10 cellular contexts compared by ENCODE assay signal in the genomic region with DNA sequence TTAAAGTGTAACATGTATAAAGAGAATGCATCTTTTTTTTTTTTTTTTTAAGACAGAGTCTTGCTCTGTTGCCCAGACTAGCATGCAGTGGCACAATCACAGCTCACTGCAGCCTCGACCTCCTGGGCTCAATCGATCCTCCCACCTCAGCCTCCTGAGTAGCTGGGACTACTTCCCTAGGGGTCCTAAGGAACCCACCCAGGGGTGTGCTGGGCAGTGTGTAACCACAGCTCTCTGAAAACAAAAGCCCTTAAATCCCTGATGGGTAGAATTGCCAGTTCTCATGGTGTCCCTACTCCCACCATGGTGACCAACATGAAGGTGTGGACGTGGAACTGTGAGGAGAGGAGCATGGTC.
DNase-seq lines count a peak whose midpoint lies in the region; ATAC-seq lines count a peak whose summit lies in the region.
"Had no signal": no experiment of that assay in that cellular context is flagged by ENCODE, and none has a peak within 500 bp of the region (broad histone marks: within the 10 kb centered on the region; RNA-seq: fewer than 3 reads in every experiment).

No MANE protein-coding gene starts in this region.

- peak overlapping the region; percentile 6 for H2BK12ac ChIP-seq in trophoblast cell (ENCODE audit: low read length)

- H3K9me3 ChIP-seq in SJSA1 (replicated peaks), result no peaks in the 10 kb centered on the region
- no peaks in the 10 kb centered on the region for H3K9me3 ChIP-seq in trophoblast cell (ENCODE audit: insufficient read depth, low read depth, low read length)
- H3K9me3 ChIP-seq: ascending aorta had no signal

- H2AFZ ChIP-seq in trophoblast cell (ENCODE audit: insufficient read depth, low read length, poor library complexity), result no peak overlapping the region

- ATAC-seq in GM18870 (IDR thresholded peaks at IDR 0.05; ENCODE audit: unreplicated experiment), result peak; percentile 22
- peak; percentile 6 for ATAC-seq in HG02623 (IDR thresholded peaks at IDR 0.05; ENCODE audit: unreplicated experiment)

- H3K27ac ChIP-seq in SJSA1 (peak overlapping the region; percentile 51), trophoblast cell (ENCODE audit: low read depth, low read length) (no peak overlapping the region)

- peak in 1 of 2 experiments; percentile 11 for DNase-seq in SJSA1 (ENCODE audit: low read depth in 1 of 2, low spot score in 2 of 2)
- no peak for DNase-seq in trophoblast cell
- no peak for DNase-seq in NCI-H1930 (lab: John Stamatoyannopoulos, UW)
- no peak for DNase-seq in AG20443 (ENCODE audit: low spot score)
- no peak for DNase-seq in GF-D8 (lab: John Stamatoyannopoulos, UW)
- no peak for DNase-seq in superior temporal gyrus (ENCODE audit: extremely low spot score)
- DNase-seq: posterior cingulate gyrus had no signal

- no peak overlapping the region for H2BK120ac ChIP-seq in trophoblast cell (ENCODE audit: insufficient read depth, low read length, poor library complexity)

- H2BK5ac ChIP-seq in trophoblast cell (ENCODE audit: low read depth, low read length, poor library complexity), result no peak overlapping the region

- H3K79me2 ChIP-seq in trophoblast cell (ENCODE audit: control insufficient read depth, insufficient read depth, low read length, poor library complexity), result peaks cover 7% of the 10 kb centered on the region

- H3K4me3 ChIP-seq in SJSA1, result no peak overlapping the region
- H3K4me3 ChIP-seq in trophoblast cell (ENCODE audit: low read depth, low read length), result no peak overlapping the region
- H3K4me3 ChIP-seq: ascending aorta had no signal

- no CpG with 5 or more reads among the region's 3 CpGs for WGBS in trophoblast cell (ENCODE audit: extremely low coverage, insufficient coverage, insufficient read length)

- H3K18ac ChIP-seq in trophoblast cell (ENCODE audit: low read length), result no peak overlapping the region

- no peak overlapping the region for H3K4me2 ChIP-seq in trophoblast cell (ENCODE audit: low read length)

- no peak overlapping the region for H3K23ac ChIP-seq in trophoblast cell (ENCODE audit: low read length)

- H3K36me3 ChIP-seq in SJSA1 (no peaks in the 10 kb centered on the region), trophoblast cell (ENCODE audit: control insufficient read depth in 1 of 2, insufficient read depth in 2 of 2, low read length in 2 of 2) (no peaks in the 10 kb centered on the region)
- H3K36me3 ChIP-seq: ascending aorta had no signal

- peak overlapping the region; percentile 63 for H4K91ac ChIP-seq in trophoblast cell (ENCODE audit: low read depth, low read length)

- no peak overlapping the region for H2AK5ac ChIP-seq in trophoblast cell (ENCODE audit: low read length)

- H3K4ac ChIP-seq in trophoblast cell (ENCODE audit: low read depth, low read length), result no peak overlapping the region

- H3K79me1 ChIP-seq in trophoblast cell (ENCODE audit: low read length), result peaks cover 22% of the 10 kb centered on the region

- no peak overlapping the region for H3K14ac ChIP-seq in trophoblast cell (ENCODE audit: low read length)

- H4K8ac ChIP-seq in trophoblast cell (ENCODE audit: low read depth, low read length), result no peak overlapping the region

- no peak overlapping the region for H3K9ac ChIP-seq in trophoblast cell (ENCODE audit: low read length)

- H3K4me1 ChIP-seq in SJSA1 (replicated peaks) (peaks cover 60% of the 10 kb centered on the region), trophoblast cell (ENCODE audit: control insufficient read depth in 1 of 2, insufficient read depth in 2 of 2, low read length in 2 of 2) (peaks cover 27 to 34% of the 10 kb centered on the region in 2 experiments)

- H3K27me3 ChIP-seq in SJSA1 (replicated peaks) (no peaks in the 10 kb centered on the region), trophoblast cell (ENCODE audit: insufficient read depth, low read length) (peaks cover 2% of the 10 kb centered on the region)
- H3K27me3 ChIP-seq: ascending aorta had no signal

- no peak overlapping the region for H4K12ac ChIP-seq in trophoblast cell (ENCODE audit: low read depth, low read length)
